In the genomic region with DNA sequence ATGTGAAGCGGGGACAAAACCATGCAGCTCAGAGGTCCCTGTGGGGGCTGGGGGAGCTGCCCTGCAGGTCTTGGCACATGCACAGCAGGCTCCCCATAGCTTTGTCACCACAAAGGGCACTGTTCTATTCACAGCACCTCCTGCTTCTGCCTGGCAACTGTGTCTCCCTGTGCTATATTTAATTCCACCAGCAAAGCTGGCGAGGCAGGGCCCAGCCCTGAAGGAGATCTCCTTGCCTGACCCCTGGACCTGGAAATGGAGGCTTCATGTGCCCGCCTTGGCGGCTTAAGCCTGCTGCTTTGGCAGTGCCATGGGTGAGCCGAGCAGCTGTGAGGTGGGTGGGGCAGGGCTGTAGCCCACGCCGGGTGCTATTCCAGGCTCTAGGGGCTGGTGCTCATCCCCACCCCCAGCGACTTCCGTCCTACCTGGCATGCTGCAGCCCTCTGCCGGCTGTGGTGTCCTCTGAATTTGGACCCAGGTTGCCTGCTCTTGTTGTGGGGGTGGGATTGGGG, we compare ENCODE assay signal across 8 cellular contexts. TPM values are rescaled to one million over a fixed set of nuclear protein-coding genes. Genes with fewer than 3 reads are reported as not detected.
A peak's percentile ranks its signal among the peaks of the same experiment; 100 is the strongest.
DNase-seq lines count a peak whose midpoint lies in the region; ATAC-seq lines count a peak whose summit lies in the region.

No MANE protein-coding gene starts in this region.

- ATAC-seq in GM18511 (IDR thresholded peaks at IDR 0.05; ENCODE audit: unreplicated experiment), result no peak
- no peak for ATAC-seq in GM19467 (IDR thresholded peaks at IDR 0.05; ENCODE audit: unreplicated experiment)

- DNase-seq in ELF-1 (ENCODE audit: low read depth, low spot score) (peak; percentile 10), NCI-H524 (lab: John Stamatoyannopoulos, UW) (peak; percentile 7 to 46), cerebellar cortex (ENCODE audit: low spot score) (peak; percentile 49), myocyte (ENCODE audit: low read depth) (peak; percentile 98), SW480 (ENCODE audit: low spot score) (no peak)
- DNase-seq in activated effector memory CD4-positive, alpha-beta T cell treated with Interleukin-2 at 50 U/mL for 16 hours, result no peak

RNA-seq across cellular contexts. Expression of gene LDHD, which starts 6.8 kb away (rescaled TPM):
- 1.7 and 3.5 TPM in 2 replicates for total RNA-seq in myocyte
- 1.3 TPM for polyA plus RNA-seq in myocyte (2012)

RNA-seq across cellular contexts. Expression of gene ZFP1, which starts 38.5 kb away (rescaled TPM):
- total RNA-seq in myocyte, result 11.1 and 12.0 TPM in 2 replicates
- 6.3 TPM for polyA plus RNA-seq in myocyte (2012)

Comparison
In these comparisons a context has a peak if more than half of its experiments do, and no peak if none do; other contexts are left out.
1. DNase-seq: peak in ELF-1 (single experiment), NCI-H524 (2 of 2), cerebellar cortex (single experiment) and myocyte (single experiment); none in SW480 (single experiment) and activated effector memory CD4-positive, alpha-beta T cell treated with Interleukin-2 at 50 U/mL for 16 hours (single experiment).